In the genomic region with DNA sequence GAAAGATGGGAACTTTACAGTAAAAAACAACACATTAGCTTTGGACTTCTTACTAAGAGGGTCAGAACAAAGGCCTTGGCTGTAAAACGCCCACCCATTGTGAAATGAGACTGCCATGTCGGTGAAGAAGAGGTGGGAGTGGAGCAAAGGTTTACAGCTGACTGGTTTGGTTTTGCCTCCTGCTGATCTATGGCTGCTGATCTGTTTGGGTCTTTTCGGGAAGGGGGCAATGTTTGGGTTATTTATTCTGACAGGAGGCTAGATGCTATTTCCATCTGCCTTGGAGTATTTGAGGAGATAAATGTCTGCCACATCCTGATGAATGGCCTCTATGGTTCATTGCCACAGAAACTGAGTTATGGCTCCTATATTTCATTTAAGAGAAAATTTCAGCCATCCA, we compare ENCODE assay signal across 17 cellular contexts.
"Had no signal": no experiment of that assay in that cellular context is flagged by ENCODE, and none has a peak within 500 bp of the region (broad histone marks: within the 10 kb centered on the region; RNA-seq: fewer than 3 reads in every experiment).

No MANE protein-coding gene starts in this region.

- H3K9me3 Mint-ChIP-seq: type B pancreatic cell had no signal

- H3K27me3 ChIP-seq: colonic mucosa, foreskin keratinocyte, sigmoid colon, thyroid gland had no signal

- H3K79me2 ChIP-seq: parathyroid adenoma had no signal

- H3K27ac Mint-ChIP-seq: immature natural killer cell; naive thymus-derived CD8-positive, alpha-beta T cell; type B pancreatic cell had no signal

- H3K36me3 Mint-ChIP-seq: immature natural killer cell; naive thymus-derived CD8-positive, alpha-beta T cell had no signal

- H3K36me3 ChIP-seq: colonic mucosa, sigmoid colon, thyroid gland had no signal

- H3K4me1 Mint-ChIP-seq: immature natural killer cell; naive thymus-derived CD8-positive, alpha-beta T cell had no signal

- DNase-seq: colonic mucosa; dermis blood vessel endothelial cell; foreskin keratinocyte; immature natural killer cell; left cardiac atrium; left ventricle myocardium superior; mucosa of descending colon; naive thymus-derived CD8-positive, alpha-beta T cell; psoas muscle; sigmoid colon; stimulated activated CD4-positive, alpha-beta T cell treated with anti-CD3 and anti-CD28 coated beads, Interleukin-12 subunit alpha, Interleukin-12 subunit beta, amount 100 ng/mL, for 4 hours; stimulated activated naive CD4-positive, alpha-beta T cell; thyroid gland had no signal

- ATAC-seq: foreskin keratinocyte; left cardiac atrium; left ventricle myocardium superior; mucosa of descending colon; naive thymus-derived CD8-positive, alpha-beta T cell; psoas muscle had no signal

- H3K9ac ChIP-seq: parathyroid adenoma had no signal

- H3K4me3 ChIP-seq: colonic mucosa, lung, mucosa of descending colon, psoas muscle, sigmoid colon, skin epidermis, thyroid gland had no signal

- H3K4me3 Mint-ChIP-seq: immature natural killer cell; naive thymus-derived CD8-positive, alpha-beta T cell; type B pancreatic cell had no signal

- H3K27ac ChIP-seq: colonic mucosa, foreskin keratinocyte, parathyroid adenoma, psoas muscle, sigmoid colon, skin epidermis, thyroid gland had no signal

- H3K4me1 ChIP-seq: colonic mucosa, parathyroid adenoma, thyroid gland had no signal

- H3K9me3 ChIP-seq: colonic mucosa, mucosa of descending colon, psoas muscle, sigmoid colon, thyroid gland had no signal

- H2AFZ ChIP-seq: parathyroid adenoma had no signal
